Comparison of ENCODE assay signal across 20 cellular contexts in the genomic region with DNA sequence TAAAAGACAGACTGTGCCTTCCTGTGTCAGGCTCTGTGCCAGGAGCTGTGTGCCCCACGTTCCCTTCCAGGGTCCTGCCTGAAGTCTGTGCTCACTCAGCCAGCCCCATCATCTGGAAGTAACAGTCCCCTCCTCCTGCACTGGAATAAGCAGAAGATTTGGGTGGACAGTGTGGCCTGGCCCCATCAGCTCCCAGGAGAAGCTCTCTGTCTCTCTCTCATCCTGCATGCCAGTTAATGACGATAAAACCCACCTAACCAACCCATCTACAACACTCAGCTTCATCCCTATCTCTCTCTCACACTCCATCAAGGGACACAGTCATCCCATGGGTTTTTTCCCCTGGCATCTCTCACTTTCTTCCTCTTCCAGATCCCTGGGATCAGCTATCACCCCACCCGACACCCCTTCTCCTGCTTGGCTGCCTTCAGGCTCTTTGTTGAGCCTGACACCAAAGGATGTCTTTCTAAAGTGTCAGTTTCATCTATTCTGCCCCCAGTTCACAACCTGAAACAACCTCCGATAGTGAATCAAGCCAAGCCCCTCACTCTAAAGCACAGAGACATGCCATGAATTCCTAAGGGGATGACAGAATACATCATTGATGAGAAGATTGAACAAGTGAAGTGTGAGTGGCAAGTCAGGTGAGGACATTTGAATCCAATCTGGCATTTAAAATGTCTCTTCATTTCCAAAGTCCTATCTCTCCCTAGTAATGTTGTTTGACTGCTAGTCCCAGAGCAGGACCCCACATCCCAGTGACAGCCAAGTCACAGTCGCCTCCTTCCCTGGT.
"Had no signal": no experiment of that assay in that cellular context is flagged by ENCODE, and none has a peak within 500 bp of the region (broad histone marks: within the 10 kb centered on the region; RNA-seq: fewer than 3 reads in every experiment).

No MANE protein-coding gene starts in this region.

- H3K27me3 Mint-ChIP-seq: dendritic cell treated with granulocyte-macrophage colony-stimulating factor and Interleukin-4, amounts not matched to agents 40 ng/mL and 50 ng/mL, for 4 days had no signal

- H3K9me3 ChIP-seq: ascending aorta, esophagus muscularis mucosa, gastroesophageal sphincter, heart left ventricle, left ventricle myocardium inferior, prostate gland, stomach had no signal

- H3K4me3 Mint-ChIP-seq: activated CD4-positive, alpha-beta T cell treated with anti-CD3 and anti-CD28 coated beads, Interleukin-2, amount 10 ng/mL, durations not matched to agents 7 days and 5 days; activated naive CD4-positive, alpha-beta T cell treated with anti-CD3 and anti-CD28 coated beads, Interleukin-2, amount 50 U/mL, for 24 hours; activated T-cell treated with anti-CD3 and anti-CD28 coated beads, Interleukin-2, amount 50 U/mL, for 4 hours; dendritic cell treated with granulocyte-macrophage colony-stimulating factor and Interleukin-4, amounts not matched to agents 40 ng/mL and 50 ng/mL, for 4 days; immature natural killer cell; nephron had no signal

- H3K4me1 Mint-ChIP-seq: activated CD4-positive, alpha-beta T cell treated with anti-CD3 and anti-CD28 coated beads, Interleukin-2, amount 10 ng/mL, durations not matched to agents 7 days and 5 days; activated naive CD4-positive, alpha-beta T cell treated with anti-CD3 and anti-CD28 coated beads, Interleukin-2, amount 50 U/mL, for 24 hours; immature natural killer cell; nephron had no signal

- ATAC-seq: activated T-cell treated with anti-CD3 and anti-CD28 coated beads, Interleukin-2, amount 50 U/mL, for 4 hours; gastroesophageal sphincter; right cardiac atrium had no signal

- H3K36me3 Mint-ChIP-seq: activated naive CD4-positive, alpha-beta T cell treated with anti-CD3 and anti-CD28 coated beads, Interleukin-2, amount 50 U/mL, for 24 hours; immature natural killer cell had no signal

- H3K4me3 ChIP-seq: ascending aorta, esophagus muscularis mucosa, gastroesophageal sphincter, heart left ventricle, left ventricle myocardium inferior, prostate gland, stomach had no signal

- DNase-seq: activated CD4-positive, alpha-beta T cell treated with anti-CD3 and anti-CD28 coated beads, Interleukin-2, amount 10 ng/mL, durations not matched to agents 7 days and 5 days; activated CD8-positive, alpha-beta memory T cell treated with anti-CD3 and anti-CD28 coated beads, Interleukin-2, amount 50 U/mL, for 4 hours; activated effector memory CD4-positive, alpha-beta T cell treated with anti-CD3 and anti-CD28 coated beads, Interleukin-2, amount 50 U/mL, for 16 hours; activated T-cell treated with anti-CD3 and anti-CD28 coated beads, Interleukin-2, amount 50 U/mL, for 4 hours; effector CD8-positive, alpha-beta T cell; heart left ventricle; immature natural killer cell; kidney glomerular epithelial cell; left ventricle myocardium inferior; right cardiac atrium; stimulated activated CD4-positive, alpha-beta T cell treated with anti-CD3 and anti-CD28 coated beads, Interleukin-15, amount 100 ng/mL, for 24 hours; stimulated activated CD4-positive, alpha-beta T cell treated with anti-CD3 and anti-CD28 coated beads, Interleukin-2, amount 100 ng/mL, for 48 hours; stomach had no signal

- H3K9me3 Mint-ChIP-seq: activated CD4-positive, alpha-beta T cell treated with anti-CD3 and anti-CD28 coated beads, Interleukin-2, amount 10 ng/mL, durations not matched to agents 7 days and 5 days; activated naive CD4-positive, alpha-beta T cell treated with anti-CD3 and anti-CD28 coated beads, Interleukin-2, amount 50 U/mL, for 24 hours; activated T-cell treated with anti-CD3 and anti-CD28 coated beads, Interleukin-2, amount 50 U/mL, for 4 hours; dendritic cell treated with granulocyte-macrophage colony-stimulating factor and Interleukin-4, amounts not matched to agents 40 ng/mL and 50 ng/mL, for 4 days; immature natural killer cell; nephron had no signal

- H3K4me1 ChIP-seq: ascending aorta, esophagus muscularis mucosa, gastroesophageal sphincter, heart left ventricle, left ventricle myocardium inferior, prostate gland, stomach had no signal

- H3K27ac ChIP-seq: ascending aorta, esophagus muscularis mucosa, gastroesophageal sphincter, heart left ventricle, left ventricle myocardium inferior, prostate gland, stomach had no signal

- H3K27me3 ChIP-seq: ascending aorta had no signal

- H3K36me3 ChIP-seq: ascending aorta, esophagus muscularis mucosa, gastroesophageal sphincter, heart left ventricle, left ventricle myocardium inferior, prostate gland, stomach had no signal

- H3K27ac Mint-ChIP-seq: activated CD4-positive, alpha-beta T cell treated with anti-CD3 and anti-CD28 coated beads, Interleukin-2, amount 10 ng/mL, durations not matched to agents 7 days and 5 days; activated naive CD4-positive, alpha-beta T cell treated with anti-CD3 and anti-CD28 coated beads, Interleukin-2, amount 50 U/mL, for 24 hours; dendritic cell treated with granulocyte-macrophage colony-stimulating factor and Interleukin-4, amounts not matched to agents 40 ng/mL and 50 ng/mL, for 4 days; immature natural killer cell; nephron had no signal
